24 cellular contexts compared by ENCODE assay signal in the genomic region with DNA sequence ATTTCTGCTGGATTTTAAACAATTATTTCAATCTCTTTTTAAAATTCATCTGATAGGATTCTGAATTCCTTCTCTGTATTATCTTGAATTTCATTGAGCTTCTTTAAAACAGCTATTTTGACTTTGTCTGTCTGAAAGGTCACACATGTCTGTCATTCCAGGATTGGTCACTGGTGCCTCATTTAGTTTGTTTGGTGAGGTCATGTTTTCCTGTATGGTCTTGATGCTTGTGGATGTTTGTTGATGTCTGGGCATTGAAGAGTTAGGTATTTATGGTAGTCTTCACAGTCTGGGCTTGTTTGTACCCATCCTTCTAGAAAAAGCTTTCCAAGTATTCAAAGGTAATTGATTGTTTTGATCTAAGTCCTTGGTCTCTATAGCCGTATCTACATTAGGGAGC.
"Had no signal": no experiment of that assay in that cellular context is flagged by ENCODE, and none has a peak within 500 bp of the region (broad histone marks: within the 10 kb centered on the region; RNA-seq: fewer than 3 reads in every experiment).

No MANE protein-coding gene starts in this region.

- H3K4me3 Mint-ChIP-seq: activated B cell treated with CpG ODN at 0.5 μM for 24 hours; activated CD4-positive, alpha-beta T cell treated with anti-CD3 and anti-CD28 coated beads for 36 hours; naive B cell; neural progenitor cell; T-helper 1 cell treated with Interleukin-12 subunit alpha and Interleukin-12 subunit beta and Interleukin-4 antibody, amounts not matched to agents 30 μg/mL and 1 μg/mL, for 36 hours had no signal

- H3K27ac Mint-ChIP-seq: activated B cell treated with CpG ODN at 0.5 μM for 24 hours; neural progenitor cell; T-helper 1 cell treated with Interleukin-12 subunit alpha and Interleukin-12 subunit beta and Interleukin-4 antibody, amounts not matched to agents 30 μg/mL and 1 μg/mL, for 36 hours had no signal

- DNase-seq: activated B cell treated with CpG ODN at 0.5 μM for 24 hours; activated CD4-positive, alpha-beta T cell treated with anti-CD3 and anti-CD28 coated beads for 36 hours; activated CD4-positive, alpha-beta T cell treated with anti-CD3 and anti-CD28 coated beads, Interleukin-2, amount 50 U/mL, for 4 hours; activated effector memory CD4-positive, alpha-beta T cell treated with anti-CD3 and anti-CD28 coated beads, Interleukin-2, amount 50 U/mL, for 16 hours; activated naive CD4-positive, alpha-beta T cell treated with anti-CD3 and anti-CD28 coated beads, Interleukin-2, amount 50 U/mL, for 16 hours; activated T-cell treated with anti-CD3 and anti-CD28 coated beads, Interleukin-2, amount 50 U/mL, for 48 hours; anterior cingulate cortex; body of pancreas; caudate nucleus; dorsolateral prefrontal cortex; heart right ventricle; kidney; naive B cell; right cardiac atrium; stimulated activated CD4-positive, alpha-beta T cell treated with anti-CD3 and anti-CD28 coated beads, Interleukin-4, amount 100 ng/mL, for 24 hours; stimulated activated naive CD8-positive, alpha-beta T cell treated with anti-CD3 and anti-CD28 coated beads, Interleukin-15, Interleukin-2, amounts not matched to agents 100 U/mL and 50 U/mL, for 24 hours; substantia nigra; thyroid gland; upper lobe of right lung had no signal

- ATAC-seq: activated CD4-positive, alpha-beta T cell treated with anti-CD3 and anti-CD28 coated beads for 36 hours; body of pancreas; heart right ventricle; left lobe of liver; right cardiac atrium; stimulated activated naive CD8-positive, alpha-beta T cell treated with anti-CD3 and anti-CD28 coated beads, Interleukin-15, Interleukin-2, amounts not matched to agents 100 U/mL and 50 U/mL, for 24 hours; upper lobe of right lung had no signal

- H3K27me3 Mint-ChIP-seq: activated B cell treated with CpG ODN at 0.5 μM for 24 hours; activated CD4-positive, alpha-beta T cell treated with anti-CD3 and anti-CD28 coated beads for 36 hours; naive B cell had no signal

- H3K4me3 ChIP-seq: body of pancreas, dorsolateral prefrontal cortex, heart right ventricle, lung, neural progenitor cell, prostate gland, thyroid gland, upper lobe of right lung had no signal

- H3K4me1 Mint-ChIP-seq: neural progenitor cell had no signal
